Comparison of ENCODE assay signal across 8 cellular contexts in genomic region chr11:2885676-2886081, GRCh38. TPM values are rescaled to one million over a fixed set of nuclear protein-coding genes. Genes with fewer than 3 reads are reported as not detected.
DNase-seq lines count a peak whose midpoint lies in the region; ATAC-seq and TF ChIP-seq lines count a peak whose summit lies in the region.

TSS of gene CDKN1C (minus strand) at chr11:2885775. CDS start at chr11:2885456, 319 bp downstream.

- H3K4me1 ChIP-seq in suprapubic skin, result peaks cover 42% of the 10 kb centered on the region

- no peak for TF ChIP-seq RAD21 in Ishikawa (IDR thresholded peaks at IDR 0.05; ENCODE audit: low read depth)

- ATAC-seq in GM21576 (IDR thresholded peaks at IDR 0.05; ENCODE audit: unreplicated experiment) (peak; percentile 72), omental fat pad (ENCODE audit: low FRiP score) (peak; percentile 77)

- TF ChIP-seq POLR2A in suprapubic skin (IDR thresholded peaks at IDR 0.05), result peak; percentile 74 to 87

- TF ChIP-seq CTCF in omental fat pad (IDR thresholded peaks at IDR 0.05) (no peak), suprapubic skin (IDR thresholded peaks at IDR 0.05) (no peak)

- peak; percentile 96 for DNase-seq in D341Med (ENCODE audit: low spot score)
- DNase-seq in SK-N-DZ (ENCODE audit: low spot score), result peak; percentile 74
- DNase-seq in activated naive CD4-positive, alpha-beta T cell treated with anti-CD3 and anti-CD28 coated beads, Interleukin-2, amount 50 U/mL, for 16 hours, result peak; percentile 81
- peak; percentile 92 for DNase-seq in globus pallidus (ENCODE audit: low spot score)
- peak; percentile 63 for DNase-seq in omental fat pad (ENCODE audit: low spot score)
- peak; percentile 94 for DNase-seq in suprapubic skin (ENCODE audit: low spot score in 2 of 2)

- no peaks in the 10 kb centered on the region for H3K27me3 ChIP-seq in suprapubic skin

- peak within 1 kb of the TSS; percentile 75 for H3K4me3 ChIP-seq in suprapubic skin

- TF ChIP-seq EP300 in Ishikawa (IDR thresholded peaks at IDR 0.05; ENCODE audit: borderline replicate concordance) (0 out of 2 replicates have a peak, but pooled peaks have one; percentile 8), suprapubic skin (IDR thresholded peaks at IDR 0.05) (no peak)

- no CpG with 5 or more reads among the region's 61 CpGs for WGBS in suprapubic skin

- no peaks in the 10 kb centered on the region for H3K36me3 ChIP-seq in suprapubic skin

- no peaks in the 10 kb centered on the region for H3K9me3 ChIP-seq in suprapubic skin

- H3K27ac ChIP-seq in suprapubic skin, result peak within 1 kb of the TSS; percentile 69

TF ChIP-seq in Ishikawa, 13 proteins besides CTCF, POLR2A, EP300 and RAD21:
- TF ChIP-seq NFIC (IDR thresholded peaks at IDR 0.05) (0 out of 2 replicates have a peak, but pooled peaks have one; percentile 3), TAF1 (IDR thresholded peaks at IDR 0.05; ENCODE audit: low read depth) (peak; percentile 61; the same call in 1 of the 2 replicates), TEAD4 (IDR thresholded peaks at IDR 0.05) (peak; percentile 48), EGR1 (IDR thresholded peaks at IDR 0.05) (no peak), YY1 (IDR thresholded peaks at IDR 0.05; ENCODE audit: low read depth) (peak; percentile 48; the same call in 1 of the 2 replicates), ZBTB7A (IDR thresholded peaks at IDR 0.05; ENCODE audit: low read depth) (no peak), CREB1 (IDR thresholded peaks at IDR 0.05; ENCODE audit: low read depth) (no peak), CEBPB (IDR thresholded peaks at IDR 0.05) (no peak), FOXM1 (IDR thresholded peaks at IDR 0.05; ENCODE audit: borderline replicate concordance, low read depth) (no peak), TCF12 (IDR thresholded peaks at IDR 0.05; ENCODE audit: low read depth) (no peak; the same call in 1 of the 2 replicates)
- TF ChIP-seq, protein P1, sequence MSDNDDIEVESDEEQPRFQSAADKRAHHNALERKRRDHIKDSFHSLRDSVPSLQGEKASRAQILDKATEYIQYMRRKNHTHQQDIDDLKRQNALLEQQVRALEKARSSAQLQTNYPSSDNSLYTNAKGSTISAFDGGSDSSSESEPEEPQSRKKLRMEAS (IDR thresholded peaks at IDR 0.05), result peak; percentile 81; the same call in 1 of the 2 replicates
- TF ChIP-seq, protein P2, sequence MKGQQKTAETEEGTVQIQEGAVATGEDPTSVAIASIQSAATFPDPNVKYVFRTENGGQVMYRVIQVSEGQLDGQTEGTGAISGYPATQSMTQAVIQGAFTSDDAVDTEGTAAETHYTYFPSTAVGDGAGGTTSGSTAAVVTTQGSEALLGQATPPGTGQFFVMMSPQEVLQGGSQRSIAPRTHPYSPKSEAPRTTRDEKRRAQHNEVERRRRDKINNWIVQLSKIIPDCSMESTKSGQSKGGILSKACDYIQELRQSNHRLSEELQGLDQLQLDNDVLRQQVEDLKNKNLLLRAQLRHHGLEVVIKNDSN (IDR thresholded peaks at IDR 0.05), result no peak
- TF ChIP-seq, protein P3, sequence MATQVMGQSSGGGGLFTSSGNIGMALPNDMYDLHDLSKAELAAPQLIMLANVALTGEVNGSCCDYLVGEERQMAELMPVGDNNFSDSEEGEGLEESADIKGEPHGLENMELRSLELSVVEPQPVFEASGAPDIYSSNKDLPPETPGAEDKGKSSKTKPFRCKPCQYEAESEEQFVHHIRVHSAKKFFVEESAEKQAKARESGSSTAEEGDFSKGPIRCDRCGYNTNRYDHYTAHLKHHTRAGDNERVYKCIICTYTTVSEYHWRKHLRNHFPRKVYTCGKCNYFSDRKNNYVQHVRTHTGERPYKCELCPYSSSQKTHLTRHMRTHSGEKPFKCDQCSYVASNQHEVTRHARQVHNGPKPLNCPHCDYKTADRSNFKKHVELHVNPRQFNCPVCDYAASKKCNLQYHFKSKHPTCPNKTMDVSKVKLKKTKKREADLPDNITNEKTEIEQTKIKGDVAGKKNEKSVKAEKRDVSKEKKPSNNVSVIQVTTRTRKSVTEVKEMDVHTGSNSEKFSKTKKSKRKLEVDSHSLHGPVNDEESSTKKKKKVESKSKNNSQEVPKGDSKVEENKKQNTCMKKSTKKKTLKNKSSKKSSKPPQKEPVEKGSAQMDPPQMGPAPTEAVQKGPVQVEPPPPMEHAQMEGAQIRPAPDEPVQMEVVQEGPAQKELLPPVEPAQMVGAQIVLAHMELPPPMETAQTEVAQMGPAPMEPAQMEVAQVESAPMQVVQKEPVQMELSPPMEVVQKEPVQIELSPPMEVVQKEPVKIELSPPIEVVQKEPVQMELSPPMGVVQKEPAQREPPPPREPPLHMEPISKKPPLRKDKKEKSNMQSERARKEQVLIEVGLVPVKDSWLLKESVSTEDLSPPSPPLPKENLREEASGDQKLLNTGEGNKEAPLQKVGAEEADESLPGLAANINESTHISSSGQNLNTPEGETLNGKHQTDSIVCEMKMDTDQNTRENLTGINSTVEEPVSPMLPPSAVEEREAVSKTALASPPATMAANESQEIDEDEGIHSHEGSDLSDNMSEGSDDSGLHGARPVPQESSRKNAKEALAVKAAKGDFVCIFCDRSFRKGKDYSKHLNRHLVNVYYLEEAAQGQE (IDR thresholded peaks at IDR 0.05; ENCODE audit: low read depth), result no peak
TF ChIP-seq in Ishikawa: peak in this region for 5.

RNA-seq across cellular contexts. Expression of gene CDKN1C, which starts in this region (rescaled TPM):
- polyA plus RNA-seq in SK-N-DZ (2014; cell fraction: cytosol; rRNA removed), result 7.0 and 7.8 TPM in 2 replicates
- 5.4 and 5.8 TPM in 2 replicates for polyA plus RNA-seq in SK-N-DZ (2014; cell fraction: nucleus; rRNA removed)
- 100 to 1,000 TPM; 111 to 314 (median 138) TPM for total RNA-seq in omental fat pad
- 10 to 100 TPM; 14.3 to 50.9 (median 37.3) TPM for total RNA-seq in suprapubic skin

Comparison
In these comparisons a context has a peak if more than half of its experiments do, and no peak if none do; other contexts are left out.
1. Peak in every context shown above with its lines: DNase-seq, ATAC-seq, H3K4me3 ChIP-seq and H3K27ac ChIP-seq.